Comparison of ENCODE assay signal across 22 cellular contexts in genomic region chr6:107784669-107785068, GRCh38. TPM values are rescaled to one million over a fixed set of nuclear protein-coding genes. Genes with fewer than 3 reads are reported as not detected.
A peak's percentile ranks its signal among the peaks of the same experiment; 100 is the strongest.
DNase-seq lines count a peak whose midpoint lies in the region; ATAC-seq, FAIRE-seq and TF ChIP-seq lines count a peak whose summit lies in the region.
"Had no signal": no experiment of that assay in that cellular context is flagged by ENCODE, and none has a peak within 500 bp of the region (broad histone marks: within the 10 kb centered on the region; RNA-seq: fewer than 3 reads in every experiment).

No MANE protein-coding gene starts in this region.

- H3K4me3 ChIP-seq in osteoblast (ENCODE audit: insufficient read depth, low read length) = no peak overlapping the region
- H3K4me3 ChIP-seq: coronary artery, hepatocyte, uterus had no signal

- no peaks in the 10 kb centered on the region for H4K20me1 ChIP-seq in osteoblast (ENCODE audit: insufficient read depth, low read length)

- peak; percentile 50 for DNase-seq in activated CD4-positive, alpha-beta T cell treated with anti-CD3 and anti-CD28 coated beads for 36 hours
- DNase-seq in activated CD4-positive, alpha-beta T cell treated with anti-CD3 and anti-CD28 coated beads, Interleukin-2, amount 50 U/mL, for 1 hour = no peak
- DNase-seq in LHCN-M2 (ENCODE audit: low read depth) (peak; percentile 91), osteoblast (ENCODE audit: insufficient read length, low spot score, missing footprints) (peak; percentile 85), foreskin melanocyte (no peak), GDM1 (lab: John Stamatoyannopoulos, UW) (no peak), D721Med (ENCODE audit: insufficient read length, low spot score) (no peak)
- peak; percentile 46 for DNase-seq in activated naive CD8-positive, alpha-beta T cell treated with anti-CD3 and anti-CD28 coated beads, Interleukin-2, amount 50 U/mL, for 24 hours
- DNase-seq: 8988T; anterior cingulate cortex; left colon; NCI-H2081 treated with DMSO at 0.1 percent for 48 hours; Right ventricle myocardium superior; stimulated activated naive CD4-positive, alpha-beta T cell treated with Interleukin-2 at 50 U/mL for 16 hours; T-helper 2 cell; uterus had no signal

- H3K36me3 Mint-ChIP-seq in activated CD4-positive, alpha-beta T cell treated with anti-CD3 and anti-CD28 coated beads for 36 hours (ENCODE audit: low read depth) = peaks cover 3% of the 10 kb centered on the region
- no peaks in the 10 kb centered on the region for H3K36me3 Mint-ChIP-seq in activated naive CD8-positive, alpha-beta T cell treated with anti-CD3 and anti-CD28 coated beads, Interleukin-2, amount 50 U/mL, for 24 hours (ENCODE audit: low read depth)

- H3K79me2 ChIP-seq in osteoblast (ENCODE audit: insufficient read depth, low read length) = no peaks in the 10 kb centered on the region
- H3K79me2 ChIP-seq: hepatocyte had no signal

- no peak for FAIRE-seq in D721Med (lab: Jason Lieb, UNC)
- FAIRE-seq: G401.6, GM19239 had no signal

- no peak overlapping the region for H2AFZ ChIP-seq in osteoblast (ENCODE audit: low read length)
- H2AFZ ChIP-seq: hepatocyte had no signal

- H3K27me3 Mint-ChIP-seq in activated CD4-positive, alpha-beta T cell treated with anti-CD3 and anti-CD28 coated beads for 36 hours = no peaks in the 10 kb centered on the region
- no peaks in the 10 kb centered on the region for H3K27me3 Mint-ChIP-seq in activated naive CD8-positive, alpha-beta T cell treated with anti-CD3 and anti-CD28 coated beads, Interleukin-2, amount 50 U/mL, for 24 hours

- peak; percentile 31 for ATAC-seq in activated CD4-positive, alpha-beta T cell treated with anti-CD3 and anti-CD28 coated beads for 36 hours
- ATAC-seq in activated naive CD8-positive, alpha-beta T cell treated with anti-CD3 and anti-CD28 coated beads, Interleukin-2, amount 50 U/mL, for 24 hours = peak; percentile 81
- ATAC-seq: left colon had no signal

- intact Hi-C loops in activated CD4-positive, alpha-beta T cell treated with anti-CD3 and anti-CD28 coated beads for 36 hours (cut with DNase I, micrococcal nuclease) = loop anchor here in 1 of 2 experiments (5.0 kb wide), 2 partner anchors 42 to 72 kb away; no protein-coding TSS in a partner anchor

- H3K36me3 ChIP-seq in osteoblast (ENCODE audit: insufficient read depth, low read length) = no peaks in the 10 kb centered on the region
- H3K36me3 ChIP-seq: uterus had no signal

- H3K27ac ChIP-seq in osteoblast (ENCODE audit: low read depth, low read length) = no peak overlapping the region
- H3K27ac ChIP-seq: C4-2B, coronary artery, hepatocyte, uterus had no signal

- no peaks in the 10 kb centered on the region for H3K9me3 ChIP-seq in osteoblast (ENCODE audit: low read depth, low read length)
- H3K9me3 ChIP-seq: uterus had no signal

- peak overlapping the region; percentile 37 for H3K27ac Mint-ChIP-seq in activated CD4-positive, alpha-beta T cell treated with anti-CD3 and anti-CD28 coated beads for 36 hours
- H3K27ac Mint-ChIP-seq in activated naive CD8-positive, alpha-beta T cell treated with anti-CD3 and anti-CD28 coated beads, Interleukin-2, amount 50 U/mL, for 24 hours = no peak overlapping the region

- H3K4me1 ChIP-seq in osteoblast (ENCODE audit: insufficient read depth, low read length) = peaks cover 14% of the 10 kb centered on the region
- H3K4me1 ChIP-seq: uterus had no signal

- H3K27me3 ChIP-seq in osteoblast (ENCODE audit: insufficient read depth, low read length) = peaks cover 34% of the 10 kb centered on the region
- H3K27me3 ChIP-seq: hepatocyte, uterus had no signal

- no peak for TF ChIP-seq CTCF in osteoblast (IDR thresholded peaks at IDR 0.05; ENCODE audit: extremely low read depth, low read depth, low read length)
- no peak for TF ChIP-seq CTCF in D721Med (IDR thresholded peaks at IDR 0.05; ENCODE audit: insufficient read depth, missing control alignments)

- CTCF ChIA-PET in activated CD4-positive, alpha-beta T cell treated with anti-CD3 and anti-CD28 coated beads for 36 hours (lab: Charles Lee) = interaction anchor here (0.8 to 3.2 kb wide), 7 partner anchors 20 to 63 kb away, joined by 3 to 20 read pairs (median 5); partner anchors contain the start of gene SCML4

- POLR2A ChIA-PET in activated CD4-positive, alpha-beta T cell treated with anti-CD3 and anti-CD28 coated beads for 36 hours (lab: Charles Lee) = interaction anchor here (1.2 kb wide), 1 partner anchor 57 kb away, joined by 3 read pairs; no protein-coding TSS in a partner anchor

- no peaks in the 10 kb centered on the region for H3K9me3 Mint-ChIP-seq in activated CD4-positive, alpha-beta T cell treated with anti-CD3 and anti-CD28 coated beads for 36 hours (ENCODE audit: low read depth)
- H3K9me3 Mint-ChIP-seq in activated naive CD8-positive, alpha-beta T cell treated with anti-CD3 and anti-CD28 coated beads, Interleukin-2, amount 50 U/mL, for 24 hours = no peaks in the 10 kb centered on the region

- peaks cover 84% of the 10 kb centered on the region for H3K4me1 Mint-ChIP-seq in activated CD4-positive, alpha-beta T cell treated with anti-CD3 and anti-CD28 coated beads for 36 hours
- H3K4me1 Mint-ChIP-seq in activated naive CD8-positive, alpha-beta T cell treated with anti-CD3 and anti-CD28 coated beads, Interleukin-2, amount 50 U/mL, for 24 hours = peaks cover 71% of the 10 kb centered on the region

- H3K4me3 Mint-ChIP-seq in activated CD4-positive, alpha-beta T cell treated with anti-CD3 and anti-CD28 coated beads for 36 hours = peak overlapping the region; percentile 27
- no peak overlapping the region for H3K4me3 Mint-ChIP-seq in activated naive CD8-positive, alpha-beta T cell treated with anti-CD3 and anti-CD28 coated beads, Interleukin-2, amount 50 U/mL, for 24 hours

- peak overlapping the region; percentile 12 for H3K4me2 ChIP-seq in osteoblast (ENCODE audit: insufficient read depth, low read length)
- H3K4me2 ChIP-seq: hepatocyte had no signal

RNA-seq across cellular contexts. Expression of gene SCML4, which starts 39.4 kb away (rescaled TPM):
- 10 to 100 TPM in 1 of 2 experiments, 1 to 10 TPM in 1; 9.0 to 11.0 TPM for total RNA-seq in activated CD4-positive, alpha-beta T cell treated with anti-CD3 and anti-CD28 coated beads for 36 hours
- not detected in 2 replicates for total RNA-seq in LHCN-M2 (2014; rRNA removed)
- polyA plus RNA-seq in LHCN-M2 (2012) = not detected
- total RNA-seq in osteoblast = not detected in 2 replicates
- total RNA-seq: pulmonary artery endothelial cell had no signal

Comparison
In these comparisons a context has a peak if more than half of its experiments do, and no peak if none do; other contexts are left out.
1. DNase-seq: peak in activated CD4-positive, alpha-beta T cell treated with anti-CD3 and anti-CD28 coated beads for 36 hours (single experiment), LHCN-M2 (single experiment), activated naive CD8-positive, alpha-beta T cell treated with anti-CD3 and anti-CD28 coated beads, Interleukin-2, amount 50 U/mL, for 24 hours (single experiment) and osteoblast (single experiment); none in activated CD4-positive, alpha-beta T cell treated with anti-CD3 and anti-CD28 coated beads, Interleukin-2, amount 50 U/mL, for 1 hour (single experiment), foreskin melanocyte (single experiment), GDM1 (single experiment) and D721Med (single experiment).
2. RNA of gene SCML4, which starts 39.4 kb away (total RNA-seq): 9.0 to 11.0 TPM in activated CD4-positive, alpha-beta T cell treated with anti-CD3 and anti-CD28 coated beads for 36 hours; not detected in LHCN-M2 and not detected in osteoblast; every median in the first group is over 10 times any median in the second.